9 cellular contexts compared by ENCODE assay signal in genomic region chr2:132360964-132361363, GRCh38. TPM values are rescaled to one million over a fixed set of nuclear protein-coding genes. Genes with fewer than 3 reads are reported as not detected.
DNase-seq lines count a peak whose midpoint lies in the region; ATAC-seq, FAIRE-seq and TF ChIP-seq lines count a peak whose summit lies in the region.
"Not testable (repeated sequence)": the region's sequence is repeated elsewhere in the genome, so short reads cannot be mapped to it uniquely, and the experiment has no call there.
"Had no signal": no experiment of that assay in that cellular context is flagged by ENCODE, and none has a peak within 500 bp of the region (broad histone marks: within the 10 kb centered on the region; RNA-seq: fewer than 3 reads in every experiment).

No MANE protein-coding gene starts in this region.

- TF ChIP-seq CTCF in WTC11 (IDR thresholded peaks at IDR 0.05); kidney (IDR thresholded peaks at IDR 0.05; ENCODE audit: borderline replicate concordance, extremely low read depth, insufficient read depth); lower lobe of right lung (IDR thresholded peaks at IDR 0.05); spleen (IDR thresholded peaks at IDR 0.05 in 8 of 11, conservative IDR thresholded peaks at IDR 0.05 in 3 of 11): not testable (repeated sequence)

- ATAC-seq in WTC11, Right ventricle myocardium inferior, lower lobe of right lung: not testable (repeated sequence)

- POLR2A ChIA-PET in WTC11 (lab: Charles Lee), result not testable (repeated sequence)

- not testable (repeated sequence) for H3K36me3 Mint-ChIP-seq in WTC11

- H3K27me3 Mint-ChIP-seq in WTC11 (ENCODE audit: low read depth), result not testable (repeated sequence)

- not testable (repeated sequence) for H3K9me3 ChIP-seq in kidney (ENCODE audit: control insufficient read depth in 1 of 2, low read length in 2 of 2); lower lobe of right lung
- peaks cover 0 to 34% (median 13%) of the 10 kb centered on the region in 8 donors for H3K9me3 ChIP-seq in spleen

- TF ChIP-seq POLR2A in spleen (IDR thresholded peaks at IDR 0.05), result not testable (repeated sequence)

- 78 to 84% (median 81%) methylated on average over 19 of the region's 19 CpGs for WGBS in spleen, 5 donors

- H3K27ac Mint-ChIP-seq in WTC11, result not testable (repeated sequence)

- intact Hi-C loops in Right ventricle myocardium inferior (cut with DNase I); kidney (cut with DNase I); lower lobe of right lung (cut with DNase I); posterior vena cava (cut with DNase I); spleen (cut with DNase I; ENCODE audit: low total_unique reads): not testable (repeated sequence)

- not testable (repeated sequence) for H3K4me1 ChIP-seq in kidney (ENCODE audit: control insufficient read depth in 1 of 2, insufficient read depth in 1 of 2, low read depth in 1 of 2, low read length in 2 of 2); lower lobe of right lung; spleen

- peaks cover 32% of the 10 kb centered on the region for H3K9me3 Mint-ChIP-seq in WTC11

- peak; percentile 20 for DNase-seq in WTC11 (ENCODE audit: low spot score)
- peak; percentile 56 for DNase-seq in Right ventricle myocardium inferior (ENCODE audit: missing footprints)
- peak; percentile 79 for DNase-seq in kidney
- DNase-seq in lower lobe of right lung, result peak; percentile 46
- peak; percentile 84 for DNase-seq in posterior vena cava (ENCODE audit: low spot score)
- DNase-seq in spleen, result peak; percentile 83

- H3K27me3 ChIP-seq in lower lobe of right lung (ENCODE audit: low read depth); spleen (replicated peaks in 1 of 7): not testable (repeated sequence)

- not testable (repeated sequence) for H3K27ac ChIP-seq in kidney (ENCODE audit: low read depth in 2 of 2, low read length in 2 of 2); lower lobe of right lung; spleen

- FAIRE-seq in kidney (lab: Jason Lieb, UNC), result not testable (repeated sequence)

- not testable (repeated sequence) for H3K4me3 Mint-ChIP-seq in WTC11

- H3K4me1 Mint-ChIP-seq in WTC11, result not testable (repeated sequence)

- not testable (repeated sequence) for H3K4me3 ChIP-seq in kidney (ENCODE audit: low read length in 2 of 2); lower lobe of right lung; spleen

- H3K36me3 ChIP-seq in kidney (ENCODE audit: control insufficient read depth in 1 of 2, insufficient read depth in 2 of 2, low read length in 2 of 2); lower lobe of right lung; spleen: not testable (repeated sequence)

- CTCF ChIA-PET in WTC11 (lab: Charles Lee), result not testable (repeated sequence)

- not testable (repeated sequence) for H3K9ac ChIP-seq in kidney (ENCODE audit: low read length in 2 of 2)

RNA-seq across cellular contexts. Expression of gene GPR39, which starts 55.6 kb away (rescaled TPM):
- total RNA-seq in WTC11 (2021) (0.74 to 1.2 TPM (median 0.85 TPM) in 3 replicates), Right ventricle myocardium inferior (not detected), kidney (8.7 TPM), lower lobe of right lung (11.2 TPM), posterior vena cava (under 1 TPM in 1 of 2 donors, not detected in 1; 0.37 TPM), spleen (not detected)
- polyA plus RNA-seq in kidney (ENCODE audit: insufficient read depth, low read depth, low replicate concordance) (4.9 TPM), spleen (under 1 TPM in 1 of 3 donors, not detected in 2; 0.05 TPM)
- total RNA-seq: CD4-positive, alpha-beta T cell; CD8-positive, alpha-beta memory T cell had no signal
- polyA plus RNA-seq: CD14-positive monocyte; CD8-positive, alpha-beta memory T cell had no signal

Comparison
In these comparisons a context has a peak if more than half of its experiments do, and no peak if none do; other contexts are left out.
1. DNase-seq: peak in every context shown above with its lines; median percentile 84 in posterior vena cava; 83 in spleen; 79 in kidney; 56 in Right ventricle myocardium inferior; 46 in lower lobe of right lung; 20 in WTC11.